ENCODE assay signal across 28 cellular contexts in genomic region chr16:80116711-80117110, GRCh38.
"Had no signal": no experiment of that assay in that cellular context is flagged by ENCODE, and none has a peak within 500 bp of the region (broad histone marks: within the 10 kb centered on the region; RNA-seq: fewer than 3 reads in every experiment).

No MANE protein-coding gene starts in this region.

- DNase-seq: naive thymus-derived CD8-positive, alpha-beta T cell; nephron progenitor cell; nucleus accumbens; pancreas; right cardiac atrium; right lobe of liver; sigmoid colon; small intestine; stimulated activated CD4-positive, alpha-beta T cell treated with anti-CD3 and anti-CD28 coated beads, Interleukin-15, amount 100 ng/mL, for 24 hours; stimulated activated CD4-positive, alpha-beta T cell treated with anti-CD3 and anti-CD28 coated beads, Interleukin-2, amount 100 ng/mL, for 24 hours; stimulated activated CD4-positive, alpha-beta T cell treated with anti-CD3 and anti-CD28 coated beads, Interleukin-2, amount 100 ng/mL, for 48 hours; stimulated activated CD4-positive, alpha-beta T cell treated with anti-CD3 and anti-CD28 coated beads, Interleukin-4, amount 100 ng/mL, for 24 hours; stimulated activated naive B cell treated with anti-CD40 and anti-IgM and Interleukin-4, amounts not matched to agents 10 μg/mL and 1 μg/mL and 100 μg/mL, for 72 hours; stimulated activated naive CD4-positive, alpha-beta T cell treated with Interleukin-2 at 50 U/mL for 16 hours; stomach; thyroid gland; trophoblast cell; upper lobe of left lung had no signal

- H3K27ac Mint-ChIP-seq: naive thymus-derived CD8-positive, alpha-beta T cell; natural killer cell treated with Interleukin-12 subunit alpha and Interleukin-12 subunit beta and Interleukin-15 and Interleukin-18, amount 100 ng/mL, for 72 hours; nephron progenitor cell; stimulated activated effector memory CD8-positive, alpha-beta T cell treated with anti-CD3 and anti-CD28 coated beads, Interleukin-12 subunit alpha, Interleukin-12 subunit beta, amount 100 ng/mL, for 72 hours; stimulated activated naive B cell treated with anti-CD40 and anti-IgM and Interleukin-4, amounts not matched to agents 10 μg/mL and 1 μg/mL and 100 μg/mL, for 72 hours; stimulated activated naive CD8-positive, alpha-beta T cell treated with anti-CD3 and anti-CD28 coated beads, Interleukin-15, Interleukin-2, amounts not matched to agents 100 ng/mL and 50 ng/mL, for 24 hours had no signal

- H3K4me3 ChIP-seq: pancreas, prostate gland, right lobe of liver, sigmoid colon, stomach, thoracic aorta, thyroid gland, tibial nerve, upper lobe of left lung, vagina had no signal

- ATAC-seq: naive thymus-derived CD8-positive, alpha-beta T cell; natural killer cell treated with Interleukin-12 subunit alpha and Interleukin-12 subunit beta and Interleukin-15 and Interleukin-18, amount 100 ng/mL, for 72 hours; pancreas; right cardiac atrium; right lobe of liver; stimulated activated effector memory CD8-positive, alpha-beta T cell treated with anti-CD3 and anti-CD28 coated beads, Interleukin-12 subunit alpha, Interleukin-12 subunit beta, amount 100 ng/mL, for 72 hours; stimulated activated naive B cell treated with anti-CD40 and anti-IgM and Interleukin-4, amounts not matched to agents 10 μg/mL and 1 μg/mL and 100 μg/mL, for 72 hours had no signal

- H3K4me3 Mint-ChIP-seq: naive thymus-derived CD8-positive, alpha-beta T cell; natural killer cell treated with Interleukin-12 subunit alpha and Interleukin-12 subunit beta and Interleukin-15 and Interleukin-18, amount 100 ng/mL, for 72 hours; nephron progenitor cell; neural crest cell; stimulated activated effector memory CD8-positive, alpha-beta T cell treated with anti-CD3 and anti-CD28 coated beads, Interleukin-12 subunit alpha, Interleukin-12 subunit beta, amount 100 ng/mL, for 72 hours; stimulated activated naive B cell treated with anti-CD40 and anti-IgM and Interleukin-4, amounts not matched to agents 10 μg/mL and 1 μg/mL and 100 μg/mL, for 72 hours; stimulated activated naive CD8-positive, alpha-beta T cell treated with anti-CD3 and anti-CD28 coated beads, Interleukin-15, Interleukin-2, amounts not matched to agents 100 ng/mL and 50 ng/mL, for 24 hours had no signal

- H3K27me3 Mint-ChIP-seq: stimulated activated naive CD8-positive, alpha-beta T cell treated with anti-CD3 and anti-CD28 coated beads, Interleukin-15, Interleukin-2, amounts not matched to agents 100 ng/mL and 50 ng/mL, for 24 hours had no signal

- H3K27ac ChIP-seq: neutrophil, pancreas, prostate gland, right lobe of liver, sigmoid colon, stomach, thoracic aorta, thyroid gland, tibial nerve, upper lobe of left lung, vagina had no signal

- H3K4me1 ChIP-seq: pancreas, prostate gland, right lobe of liver, thyroid gland, tibial nerve, upper lobe of left lung had no signal

- H3K27me3 ChIP-seq: neutrophil, pancreas, right lobe of liver, sigmoid colon, stomach, thyroid gland, tibial nerve, upper lobe of left lung, vagina had no signal

- H3K36me3 ChIP-seq: neutrophil, pancreas, prostate gland, right lobe of liver, sigmoid colon, stomach, thoracic aorta, thyroid gland, tibial nerve, upper lobe of left lung, vagina had no signal

- H3K9me3 ChIP-seq: neutrophil, pancreas, prostate gland, right lobe of liver, sigmoid colon, stomach, thoracic aorta, thyroid gland, tibial nerve, upper lobe of left lung, vagina had no signal

- H3K4me1 Mint-ChIP-seq: naive thymus-derived CD8-positive, alpha-beta T cell; neural crest cell; stimulated activated effector memory CD8-positive, alpha-beta T cell treated with anti-CD3 and anti-CD28 coated beads, Interleukin-12 subunit alpha, Interleukin-12 subunit beta, amount 100 ng/mL, for 72 hours; stimulated activated naive B cell treated with anti-CD40 and anti-IgM and Interleukin-4, amounts not matched to agents 10 μg/mL and 1 μg/mL and 100 μg/mL, for 72 hours had no signal

- H3K36me3 Mint-ChIP-seq: naive thymus-derived CD8-positive, alpha-beta T cell; natural killer cell treated with Interleukin-12 subunit alpha and Interleukin-12 subunit beta and Interleukin-15 and Interleukin-18, amount 100 ng/mL, for 72 hours; stimulated activated effector memory CD8-positive, alpha-beta T cell treated with anti-CD3 and anti-CD28 coated beads, Interleukin-12 subunit alpha, Interleukin-12 subunit beta, amount 100 ng/mL, for 72 hours; stimulated activated naive B cell treated with anti-CD40 and anti-IgM and Interleukin-4, amounts not matched to agents 10 μg/mL and 1 μg/mL and 100 μg/mL, for 72 hours had no signal

- H3K9me3 Mint-ChIP-seq: natural killer cell treated with Interleukin-12 subunit alpha and Interleukin-12 subunit beta and Interleukin-15 and Interleukin-18, amount 100 ng/mL, for 72 hours; neural crest cell; stimulated activated effector memory CD8-positive, alpha-beta T cell treated with anti-CD3 and anti-CD28 coated beads, Interleukin-12 subunit alpha, Interleukin-12 subunit beta, amount 100 ng/mL, for 72 hours; stimulated activated naive B cell treated with anti-CD40 and anti-IgM and Interleukin-4, amounts not matched to agents 10 μg/mL and 1 μg/mL and 100 μg/mL, for 72 hours; stimulated activated naive CD8-positive, alpha-beta T cell treated with anti-CD3 and anti-CD28 coated beads, Interleukin-15, Interleukin-2, amounts not matched to agents 100 ng/mL and 50 ng/mL, for 24 hours had no signal

- FAIRE-seq: pancreas, small intestine, urothelium cell line had no signal
